Comparison of ENCODE assay signal across 8 cellular contexts in genomic region chr12:93025145-93026103, GRCh38.
DNase-seq lines count a peak whose midpoint lies in the region; ATAC-seq and TF ChIP-seq lines count a peak whose summit lies in the region.

No MANE protein-coding gene starts in this region.

- H3K4me1 ChIP-seq in ascending aorta: no peaks in the 10 kb centered on the region

- H3K27me3 ChIP-seq in ascending aorta: no peaks in the 10 kb centered on the region

- no peak overlapping the region for H3K27ac ChIP-seq in ascending aorta

- no peaks in the 10 kb centered on the region for H3K36me3 ChIP-seq in ascending aorta

- ATAC-seq in GM21786 (IDR thresholded peaks at IDR 0.05; ENCODE audit: unreplicated experiment) (peak; percentile 85), left lobe of liver (peak; percentile 93), GM21360 (IDR thresholded peaks at IDR 0.05; ENCODE audit: unreplicated experiment) (no peak), GM19324 (IDR thresholded peaks at IDR 0.05; ENCODE audit: low FRiP score, unreplicated experiment) (no peak)

- peak; percentile 21 for DNase-seq in GF-D8 (lab: John Stamatoyannopoulos, UW)
- peak; percentile 33 for DNase-seq in NCI-H1694 (lab: John Stamatoyannopoulos, UW)
- no peak for DNase-seq in ascending aorta (ENCODE audit: low spot score in 2 of 2)
- no peak for DNase-seq in left lobe of liver (ENCODE audit: low spot score)
- DNase-seq in activated T-cell treated with anti-CD3 and anti-CD28 coated beads for 4 hours: no peak

- intact Hi-C loops in ascending aorta (cut with DNase I): loop anchor here (5.0 kb wide), 1 partner anchor 352 kb away; the partner anchor contains the start of gene NUDT4

- H3K4me3 ChIP-seq in ascending aorta: no peak overlapping the region

- TF ChIP-seq CTCF in ascending aorta (IDR thresholded peaks at IDR 0.05): peak; percentile 20 to 48 (median 42)

- no peaks in the 10 kb centered on the region for H3K9me3 ChIP-seq in ascending aorta

Comparison
In these comparisons a context has a peak if more than half of its experiments do, and no peak if none do; other contexts are left out.
1. DNase-seq: peak in GF-D8 (single experiment) and NCI-H1694 (single experiment); none in ascending aorta (0 of 2), left lobe of liver (single experiment) and activated T-cell treated with anti-CD3 and anti-CD28 coated beads for 4 hours (single experiment).
2. ATAC-seq: peak in GM21786 (single experiment) and left lobe of liver (single experiment); none in GM21360 (single experiment) and GM19324 (single experiment).